9 cellular contexts compared by ENCODE assay signal in genomic region chr5:146130440-146131045, GRCh38. TPM values are rescaled to one million over a fixed set of nuclear protein-coding genes. Genes with fewer than 3 reads are reported as not detected.
DNase-seq lines count a peak whose midpoint lies in the region; ATAC-seq and TF ChIP-seq lines count a peak whose summit lies in the region.
"Had no signal": no experiment of that assay in that cellular context is flagged by ENCODE, and none has a peak within 500 bp of the region (broad histone marks: within the 10 kb centered on the region; RNA-seq: fewer than 3 reads in every experiment).

No MANE protein-coding gene starts in this region.

- H3K36me3 ChIP-seq in BJ (ENCODE audit: control insufficient read depth, insufficient read depth, low read length) = peaks cover 11% of the 10 kb centered on the region
- H3K36me3 ChIP-seq in HEK293 (ENCODE audit: control insufficient read depth in 2 of 2, insufficient read depth in 1 of 2, low read length in 2 of 2) = peaks cover 75 to 92% of the 10 kb centered on the region in 2 experiments
- H3K36me3 ChIP-seq in right lobe of liver = peaks cover 5 to 78% (median 25%) of the 10 kb centered on the region in 4 donors

- H3K27me3 ChIP-seq in BJ (ENCODE audit: control insufficient read depth, insufficient read depth, low read length) (no peaks in the 10 kb centered on the region), right lobe of liver (no peaks in the 10 kb centered on the region)

- intact Hi-C loops in right lobe of liver (cut with DNase I) = no loop called here

- ATAC-seq in right lobe of liver = peak in 2 of 4 donors; percentile 38 to 51
- no peak for ATAC-seq in GM21786 (IDR thresholded peaks at IDR 0.05; ENCODE audit: unreplicated experiment)
- no peak for ATAC-seq in GM21528 (IDR thresholded peaks at IDR 0.05; ENCODE audit: low FRiP score, unreplicated experiment)

- no peak for DNase-seq in BJ (ENCODE audit: low read depth)
- DNase-seq in astrocyte of the cerebellum (ENCODE audit: low read depth) = peak; percentile 34
- DNase-seq in right lobe of liver = no peak
- no peak for DNase-seq in NK-92 treated with Interleukin-12 subunit alpha and Interleukin-12 subunit beta, amount 100 ng/mL, for 24 hours (lab: John Stamatoyannopoulos, UW)
- no peak for DNase-seq in NCI-H2171 treated with DMSO at 0.1 percent for 48 hours (lab: John Stamatoyannopoulos, UW)

- 46% methylated on average over 3 of the region's 3 CpGs for WGBS in right lobe of liver (ENCODE audit: insufficient coverage, low coverage, low lambda C conversion rate, missing lambda C conversion rate)

- in situ Hi-C loops in astrocyte of the cerebellum (cut with HindIII; ENCODE audit: low sequenced_read_pairs) = no loop called here

- H3K4me1 ChIP-seq in HEK293 (ENCODE audit: control insufficient read depth, insufficient read depth, low read length) (no peaks in the 10 kb centered on the region), right lobe of liver (no peaks in the 10 kb centered on the region)

- H3K9me3 ChIP-seq in HEK293 (ENCODE audit: control insufficient read depth, insufficient read depth, low read depth, low read length) (no peaks in the 10 kb centered on the region), right lobe of liver (no peaks in the 10 kb centered on the region)

- H3K4me3 ChIP-seq in BJ (ENCODE audit: low read depth, low read length) = no peak overlapping the region
- H3K4me3 ChIP-seq in HEK293 (ENCODE audit: low read depth, low read length) = no peak overlapping the region
- no peak overlapping the region for H3K4me3 ChIP-seq in astrocyte of the cerebellum (ENCODE audit: low read depth, low read length)
- H3K4me3 ChIP-seq in right lobe of liver = no peak overlapping the region

- no peak for TF ChIP-seq POLR2A in right lobe of liver (IDR thresholded peaks at IDR 0.05)

- CTCF ChIA-PET in BJ (lab: Yijun Ruan, JAX) = interaction anchor here (0.5 to 2.1 kb wide), 10 partner anchors 17 to 1927 kb away, joined by 3 to 8 read pairs (median 4); partner anchors contain the start of gene PRELID2
- CTCF ChIA-PET in HEK293 (lab: Yijun Ruan, JAX) = interaction anchor here (0.6 to 1.6 kb wide), 32 partner anchors 9 to 1556 kb away, joined by 3 to 8 read pairs (median 4); no protein-coding TSS in a partner anchor

- POLR2A ChIA-PET in BJ (lab: Charles Lee) = interaction anchor here (0.6 kb wide), 1 partner anchor 29 kb away, joined by 12 read pairs; no protein-coding TSS in a partner anchor
- POLR2A ChIA-PET in HEK293 (lab: Yijun Ruan, JAX) = no interaction called here

- H3K27ac ChIP-seq in HEK293 (ENCODE audit: extremely low read depth, low read depth, low read length) = no peak overlapping the region
- H3K27ac ChIP-seq in right lobe of liver = no peak overlapping the region

- TF ChIP-seq CTCF in BJ (IDR thresholded peaks at IDR 0.05; ENCODE audit: insufficient read depth, low read depth, low read length) (peak; percentile 52), HEK293 (tag by site-specific recombination; IDR thresholded peaks at IDR 0.05) (0 out of 2 replicates have a peak, but pooled peaks have one; percentile 18), astrocyte of the cerebellum (IDR thresholded peaks at IDR 0.05; ENCODE audit: low read depth, low read length, missing control alignments) (peak; percentile 46), right lobe of liver (IDR thresholded peaks at IDR 0.05) (peak; percentile 43 to 65 (median 58))

TF ChIP-seq in HEK293, 187 proteins besides CTCF, POLR2A, EP300 and RAD21:
- TF ChIP-seq ZNF239 (tag by site-specific recombination; IDR thresholded peaks at IDR 0.05) (no peak), ZBTB8A (tag by site-specific recombination; IDR thresholded peaks at IDR 0.05) (no peak), ZNF654 (tag by site-specific recombination; IDR thresholded peaks at IDR 0.05; ENCODE audit: low read depth) (peak; percentile 55), ZNF175 (tag by site-specific recombination; IDR thresholded peaks at IDR 0.05) (no peak), OSR2 (tag by site-specific recombination; IDR thresholded peaks at IDR 0.05) (no peak), ZSCAN23 (tag by site-specific recombination; IDR thresholded peaks at IDR 0.05) (no peak)

RNA-seq across cellular contexts. Expression of gene PLAC8L1, which starts 25.2 kb away (rescaled TPM):
- polyA plus RNA-seq in BJ (2011; rRNA removed) = 0.33 TPM in 2 replicates
- 0.41 TPM in 1 of 2 replicates, not detected in the other for polyA minus RNA-seq in BJ (2011; rRNA and poly(A)+ RNA removed)
- total RNA-seq in right lobe of liver = not detected
- total RNA-seq: HT1080 had no signal

RNA-seq across cellular contexts. Expression of gene LARS1, which starts 51.9 kb away (rescaled TPM):
- polyA plus RNA-seq in BJ (2011; rRNA removed) = 8.5 and 24.6 TPM in 2 replicates
- polyA minus RNA-seq in BJ (2011; rRNA and poly(A)+ RNA removed) = 22.5 and 50.3 TPM in 2 replicates
- total RNA-seq in right lobe of liver = 10 to 100 TPM; 17.6 to 35.3 (median 27.6) TPM
